ENCODE assay signal across 1 cellular context in the genomic region with DNA sequence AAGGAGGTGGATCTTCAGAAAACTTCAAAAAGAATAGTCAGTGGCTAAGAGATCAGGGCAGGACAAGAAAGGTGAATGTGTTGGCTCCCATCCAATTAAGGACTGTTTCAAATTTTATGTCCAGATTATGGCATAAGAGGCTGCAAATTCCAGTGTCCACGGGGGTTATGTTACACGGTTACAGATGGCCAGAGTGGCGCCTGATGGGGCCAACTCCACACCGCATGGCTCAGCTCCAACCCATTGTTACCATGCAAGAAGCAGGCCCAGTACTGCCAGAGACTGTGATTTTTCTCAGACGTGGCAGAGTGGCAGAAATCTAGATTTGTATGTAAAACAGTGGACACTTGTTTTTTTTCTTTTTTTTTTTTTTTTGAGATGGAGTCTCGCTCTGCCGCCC.
TF ChIP-seq lines count a peak whose summit lies in the region.

No MANE protein-coding gene starts in this region.

TF ChIP-seq in SK-N-SH treated with all-trans-retinoic acid at 6 μM for 48 hours, 23 proteins besides CTCF, POLR2A, EP300 and RAD21 (continued from another document):
- TF ChIP-seq, protein P1, sequence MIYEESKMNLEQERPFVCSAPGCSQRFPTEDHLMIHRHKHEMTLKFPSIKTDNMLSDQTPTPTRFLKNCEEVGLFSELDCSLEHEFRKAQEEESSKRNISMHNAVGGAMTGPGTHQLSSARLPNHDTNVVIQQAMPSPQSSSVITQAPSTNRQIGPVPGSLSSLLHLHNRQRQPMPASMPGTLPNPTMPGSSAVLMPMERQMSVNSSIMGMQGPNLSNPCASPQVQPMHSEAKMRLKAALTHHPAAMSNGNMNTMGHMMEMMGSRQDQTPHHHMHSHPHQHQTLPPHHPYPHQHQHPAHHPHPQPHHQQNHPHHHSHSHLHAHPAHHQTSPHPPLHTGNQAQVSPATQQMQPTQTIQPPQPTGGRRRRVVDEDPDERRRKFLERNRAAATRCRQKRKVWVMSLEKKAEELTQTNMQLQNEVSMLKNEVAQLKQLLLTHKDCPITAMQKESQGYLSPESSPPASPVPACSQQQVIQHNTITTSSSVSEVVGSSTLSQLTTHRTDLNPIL (CRISPR knock-in tag; IDR thresholded peaks at IDR 0.05; ENCODE audit: low read depth): no peak
- TF ChIP-seq ZFP3 (CRISPR knock-in tag; IDR thresholded peaks at IDR 0.05) (no peak), SNAI2 (CRISPR knock-in tag; IDR thresholded peaks at IDR 0.05) (no peak), ZC3H10 (CRISPR knock-in tag; IDR thresholded peaks at IDR 0.05) (no peak), ZFP30 (CRISPR knock-in tag; IDR thresholded peaks at IDR 0.05) (no peak), ZNF70 (CRISPR knock-in tag; IDR thresholded peaks at IDR 0.05) (no peak), ZNF8 (CRISPR knock-in tag; IDR thresholded peaks at IDR 0.05) (no peak), ESRRG (CRISPR knock-in tag; IDR thresholded peaks at IDR 0.05) (no peak), PPARA (CRISPR knock-in tag; IDR thresholded peaks at IDR 0.05; ENCODE audit: borderline replicate concordance) (no peak)
